10 cellular contexts compared by ENCODE assay signal in the genomic region with DNA sequence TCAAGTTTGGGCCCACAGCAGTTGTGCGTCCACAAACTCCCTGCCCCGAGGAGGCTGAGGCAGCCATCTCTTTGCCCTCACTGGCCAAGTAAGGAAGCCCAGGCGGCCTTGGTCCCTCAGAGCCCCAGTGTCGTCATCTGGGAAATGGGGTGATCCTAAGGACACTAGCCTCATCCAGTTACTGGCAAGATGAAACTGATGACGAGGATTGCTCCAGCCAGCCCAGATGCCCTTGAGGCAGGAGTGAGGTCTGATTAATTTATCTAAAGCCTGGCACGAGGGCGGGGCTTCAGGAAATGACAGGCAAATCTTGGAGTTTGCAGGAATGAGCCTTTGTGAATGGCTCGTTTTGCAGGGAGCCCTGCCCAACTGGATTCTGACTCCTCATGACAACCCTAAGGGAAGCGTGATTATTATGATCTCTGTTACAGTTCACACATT. TPM values are rescaled to one million over a fixed set of nuclear protein-coding genes. Genes with fewer than 3 reads are reported as not detected.
DNase-seq lines count a peak whose midpoint lies in the region; ATAC-seq, FAIRE-seq and TF ChIP-seq lines count a peak whose summit lies in the region.
"Had no signal": no experiment of that assay in that cellular context is flagged by ENCODE, and none has a peak within 500 bp of the region (broad histone marks: within the 10 kb centered on the region; RNA-seq: fewer than 3 reads in every experiment).

No MANE protein-coding gene starts in this region.

- H3K27me3 ChIP-seq in body of pancreas: no peaks in the 10 kb centered on the region
- H3K27me3 ChIP-seq in left lung: peaks cover 0 to 27% of the 10 kb centered on the region in 2 donors

- ATAC-seq in A549 (no peak), body of pancreas (peak; percentile 42), left lung (no peak), GM18867 (IDR thresholded peaks at IDR 0.05; ENCODE audit: unreplicated experiment) (no peak), HG03520 (IDR thresholded peaks at IDR 0.05; ENCODE audit: unreplicated experiment) (no peak), HG02852 (IDR thresholded peaks at IDR 0.05; ENCODE audit: unreplicated experiment) (no peak), HG03460 (IDR thresholded peaks at IDR 0.05; ENCODE audit: unreplicated experiment) (no peak)

- no peak overlapping the region for H3K4me2 ChIP-seq in A549

- H3K36me3 ChIP-seq in body of pancreas (replicated peaks in 1 of 2; ENCODE audit: insufficient read depth in 1 of 2, low read depth in 2 of 2): no peaks in the 10 kb centered on the region
- no peaks in the 10 kb centered on the region for H3K36me3 ChIP-seq in left lung

- 75% methylated on average over 9 of the region's 9 CpGs for WGBS in A549 (ENCODE audit: missing lambda C conversion rate)
- 43 to 46% methylated on average over 5 to 9 of the region's 9 CpGs for WGBS in body of pancreas, 2 donors

- intact Hi-C loops in body of pancreas (cut with DNase I): no loop called here
- intact Hi-C loops in left lung (cut with DNase I): no loop called here

- CTCF ChIA-PET in A549 (lab: Yijun Ruan, JAX): interaction anchor here (0.6 to 12.2 kb wide), 16 partner anchors 9 to 313 kb away, joined by 3 to 302 read pairs (median 14); partner anchors contain the start of gene CXCL17

- POLR2A ChIA-PET in A549 (lab: Yijun Ruan, JAX): no interaction called here

- DNase-seq in A549 (ENCODE audit: low read depth in 1 of 2, low spot score in 1 of 2) (no peak), HT-29 (ENCODE audit: low spot score) (peak; percentile 74), body of pancreas (peak; percentile 56 to 78 (median 68)), left lung (peak in 1 of 2 donors; percentile 27)
- DNase-seq: DMS53, NCI-H1930 had no signal

- H3K27ac ChIP-seq in A549 (no peak overlapping the region), body of pancreas (peak overlapping the region in 3 of 4 donors; percentile 64 to 71 (median 70)), left lung (peak overlapping the region; percentile 33 to 34)

- peak; percentile 63 for FAIRE-seq in A549 (lab: Jason Lieb, UNC)

- H3K9me3 ChIP-seq in A549 (no peaks in the 10 kb centered on the region), body of pancreas (no peaks in the 10 kb centered on the region), left lung (no peaks in the 10 kb centered on the region)

- H3K4me3 ChIP-seq in A549 (no peak overlapping the region), body of pancreas (no peak overlapping the region), left lung (no peak overlapping the region)

- TF ChIP-seq POLR2A in A549 (IDR thresholded peaks at IDR 0.05; ENCODE audit: low read length) (no peak), body of pancreas (IDR thresholded peaks at IDR 0.05) (no peak)

- no peak for TF ChIP-seq EP300 in A549 (IDR thresholded peaks at IDR 0.05)

- H3K4me1 ChIP-seq in A549 (peaks cover 18% of the 10 kb centered on the region), body of pancreas (peaks cover 37% of the 10 kb centered on the region), left lung (peaks cover 11 to 42% of the 10 kb centered on the region in 2 donors)

- no peak for TF ChIP-seq RAD21 in A549 (conservative IDR thresholded peaks at IDR 0.05 in 1 of 2, IDR thresholded peaks at IDR 0.05 in 1 of 2)

- TF ChIP-seq CTCF in A549 (IDR thresholded peaks at IDR 0.05) (no peak), body of pancreas (IDR thresholded peaks at IDR 0.05) (no peak), left lung (IDR thresholded peaks at IDR 0.05) (no peak)

TF ChIP-seq in A549, 52 proteins besides CTCF, POLR2A, EP300 and RAD21:
- TF ChIP-seq TFCP2L1 (CRISPR knock-in tag; IDR thresholded peaks at IDR 0.05) (no peak), MYC (IDR thresholded peaks at IDR 0.05; ENCODE audit: borderline replicate concordance, low read length) (no peak), NFE2L2 (conservative IDR thresholded peaks at IDR 0.05; ENCODE audit: low read length) (no peak), CEBPB (IDR thresholded peaks at IDR 0.05) (no peak), JUNB (IDR thresholded peaks at IDR 0.05) (no peak), ESRRA (IDR thresholded peaks at IDR 0.05; ENCODE audit: borderline replicate concordance, low read length) (no peak)
- TF ChIP-seq, protein P1, sequence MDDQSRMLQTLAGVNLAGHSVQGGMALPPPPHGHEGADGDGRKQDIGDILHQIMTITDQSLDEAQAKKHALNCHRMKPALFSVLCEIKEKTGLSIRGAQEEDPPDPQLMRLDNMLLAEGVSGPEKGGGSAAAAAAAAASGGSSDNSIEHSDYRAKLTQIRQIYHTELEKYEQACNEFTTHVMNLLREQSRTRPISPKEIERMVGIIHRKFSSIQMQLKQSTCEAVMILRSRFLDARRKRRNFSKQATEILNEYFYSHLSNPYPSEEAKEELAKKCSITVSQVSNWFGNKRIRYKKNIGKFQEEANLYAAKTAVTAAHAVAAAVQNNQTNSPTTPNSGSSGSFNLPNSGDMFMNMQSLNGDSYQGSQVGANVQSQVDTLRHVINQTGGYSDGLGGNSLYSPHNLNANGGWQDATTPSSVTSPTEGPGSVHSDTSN (IDR thresholded peaks at IDR 0.05): no peak

RNA-seq across cellular contexts. Expression of gene LIPE, which starts 5.6 kb away (rescaled TPM):
- 1.6 and 2.6 TPM in 2 replicates for polyA plus RNA-seq in A549 (2011; rRNA removed)
- 4.3 and 6.6 TPM in 2 replicates for polyA plus RNA-seq in A549 (2012; cell fraction: cytosol; rRNA removed)
- polyA plus RNA-seq in A549 (2012; cell fraction: nucleus; rRNA removed): 8.5 and 10.1 TPM in 2 replicates
- polyA plus RNA-seq in A549 (2017; fragmentation: RNase III; extraction: RNeasy Plus Mini Kit Qiagen cat#74134 plus additional on column Dnase treatment): 2.5 to 3.2 TPM (median 2.7 TPM) in 3 replicates
- 2.3 and 3.4 TPM in 2 replicates for polyA minus RNA-seq in A549 (2011; rRNA and poly(A)+ RNA removed)
- total RNA-seq in HT-29 (2014; rRNA removed; shearing (Covaris generic)): 88.7 and 91.3 TPM in 2 replicates
- total RNA-seq in body of pancreas: 100 to 1,000 TPM in 1 of 2 donors, 1 to 10 TPM in 1; 8.3 to 357 TPM
- total RNA-seq in left lung: 1 to 10 TPM; 4.0 to 5.9 TPM

RNA-seq across cellular contexts. Expression of gene CXCL17, which starts 21.1 kb away (rescaled TPM):
- polyA plus RNA-seq in A549 (2011; rRNA removed) (0.13 and 0.14 TPM in 2 replicates), A549 (2017; fragmentation: RNase III; extraction: RNeasy Plus Mini Kit Qiagen cat#74134 plus additional on column Dnase treatment) (not detected in 3 replicates)
- 0.08 and 0.09 TPM in 2 replicates for polyA plus RNA-seq in A549 (2012; cell fraction: cytosol; rRNA removed)
- polyA plus RNA-seq in A549 (2012; cell fraction: nucleus; rRNA removed): not detected in 2 replicates
- not detected in 2 replicates for polyA minus RNA-seq in A549 (2011; rRNA and poly(A)+ RNA removed)
- total RNA-seq in HT-29 (2014; rRNA removed; shearing (Covaris generic)): 0.61 TPM in 1 of 2 replicates, not detected in the other
- total RNA-seq in body of pancreas (10 to 100 TPM in 1 of 2 donors, 1 to 10 TPM in 1; 6.3 to 19.2 TPM), left lung (100 to 1,000 TPM; 162 to 257 TPM)

RNA-seq across cellular contexts. Expression of gene CNFN, which starts 31.5 kb away (rescaled TPM):
- polyA plus RNA-seq in A549 (2011; rRNA removed) (5.1 and 11.9 TPM in 2 replicates), A549 (2017; fragmentation: RNase III; extraction: RNeasy Plus Mini Kit Qiagen cat#74134 plus additional on column Dnase treatment) (33.2 to 44.6 TPM (median 33.6 TPM) in 3 replicates)
- polyA plus RNA-seq in A549 (2012; cell fraction: cytosol; rRNA removed): 39.9 and 41.0 TPM in 2 replicates
- 23.1 and 33.3 TPM in 2 replicates for polyA plus RNA-seq in A549 (2012; cell fraction: nucleus; rRNA removed)
- polyA minus RNA-seq in A549 (2011; rRNA and poly(A)+ RNA removed): 1.4 and 5.2 TPM in 2 replicates
- 4.3 and 6.6 TPM in 2 replicates for total RNA-seq in HT-29 (2014; rRNA removed; shearing (Covaris generic))
- total RNA-seq in body of pancreas (not detected), left lung (1 to 10 TPM; 1.2 to 3.2 TPM)

Comparison
In these comparisons a context has a peak if more than half of its experiments do, and no peak if none do; other contexts are left out.
1. DNase-seq: peak in HT-29 (single experiment) and body of pancreas (4 of 4); none in A549 (0 of 2).
2. H3K27ac ChIP-seq: peak in body of pancreas (3 of 4) and left lung (2 of 2); none in A549 (0 of 2).
3. RNA of gene CXCL17, which starts 21.1 kb away (total RNA-seq): 162 to 257 TPM in left lung; 6.3 to 19.2 TPM in body of pancreas and 0.61 TPM in HT-29; every median in the first group is over 4 times any median in the second.